1 cellular context compared by ENCODE assay signal in genomic region chr5:91301459-91301858, GRCh38.
TF ChIP-seq lines count a peak whose summit lies in the region.

No MANE protein-coding gene starts in this region.

TF ChIP-seq in K562, 482 proteins besides CTCF, POLR2A, EP300 and RAD21 (continued from another document):
- TF ChIP-seq RREB1 (CRISPR knock-in tag; IDR thresholded peaks at IDR 0.05): no peak
TF ChIP-seq in K562: peak in this region for 7.
